27 cellular contexts compared by ENCODE assay signal in genomic region chr14:42683690-42684089, GRCh38.
"Had no signal": no experiment of that assay in that cellular context is flagged by ENCODE, and none has a peak within 500 bp of the region (broad histone marks: within the 10 kb centered on the region; RNA-seq: fewer than 3 reads in every experiment).

No MANE protein-coding gene starts in this region.

- H3K4me3 ChIP-seq: colonic mucosa, dorsolateral prefrontal cortex, esophagus muscularis mucosa, hepatocyte, left ventricle myocardium inferior, spleen, testis, upper lobe of left lung had no signal

- H3K9me3 ChIP-seq: colonic mucosa, esophagus muscularis mucosa, left ventricle myocardium inferior, testis, upper lobe of left lung had no signal

- H3K9me3 Mint-ChIP-seq: activated naive CD8-positive, alpha-beta T cell treated with anti-CD3 and anti-CD28 coated beads for 36 hours had no signal

- H3K27me3 ChIP-seq: colonic mucosa, dorsolateral prefrontal cortex, esophagus muscularis mucosa, hepatocyte, spleen, testis, upper lobe of left lung had no signal

- H3K27ac Mint-ChIP-seq: activated naive CD8-positive, alpha-beta T cell treated with anti-CD3 and anti-CD28 coated beads for 36 hours; activated T-cell treated with anti-CD3 and anti-CD28 coated beads, Interleukin-2, amount 50 U/mL, for 24 hours; activated T-helper 2 cell treated with anti-CD3 and anti-CD28 coated beads, Interferon-gamma antibody, Interleukin-2, Interleukin-4, amounts not matched to agents 10 μg/mL and 5 μg/mL and 100 μg/mL, durations not matched to agents 14 hours and 24 hours and 36 hours; effector memory CD8-positive, alpha-beta T cell; immature natural killer cell; naive thymus-derived CD8-positive, alpha-beta T cell; progenitor cell of endocrine pancreas; T-helper 1 cell treated with Interleukin-12 subunit alpha and Interleukin-12 subunit beta and Interleukin-4 antibody, amounts not matched to agents 30 μg/mL and 1 μg/mL, for 36 hours; WTC11 had no signal

- H3K27ac ChIP-seq: colonic mucosa, dorsolateral prefrontal cortex, esophagus muscularis mucosa, hepatocyte, left ventricle myocardium inferior, spleen, testis, upper lobe of left lung had no signal

- H3K36me3 ChIP-seq: colonic mucosa, esophagus muscularis mucosa, left ventricle myocardium inferior, spleen, upper lobe of left lung had no signal

- H3K4me1 ChIP-seq: colonic mucosa, esophagus muscularis mucosa, left ventricle myocardium inferior, spleen, testis, upper lobe of left lung had no signal

- H3K36me3 Mint-ChIP-seq: activated naive CD8-positive, alpha-beta T cell treated with anti-CD3 and anti-CD28 coated beads for 36 hours; naive thymus-derived CD8-positive, alpha-beta T cell; WTC11 had no signal

- H2AFZ ChIP-seq: hepatocyte had no signal

- ATAC-seq: effector memory CD8-positive, alpha-beta T cell; naive thymus-derived CD8-positive, alpha-beta T cell; WTC11 had no signal

- H3K4me1 Mint-ChIP-seq: activated naive CD8-positive, alpha-beta T cell treated with anti-CD3 and anti-CD28 coated beads for 36 hours; immature natural killer cell; naive thymus-derived CD8-positive, alpha-beta T cell had no signal

- H3K27me3 Mint-ChIP-seq: activated naive CD8-positive, alpha-beta T cell treated with anti-CD3 and anti-CD28 coated beads for 36 hours; activated T-cell treated with anti-CD3 and anti-CD28 coated beads, Interleukin-2, amount 50 U/mL, for 24 hours; effector memory CD8-positive, alpha-beta T cell; naive thymus-derived CD8-positive, alpha-beta T cell; progenitor cell of endocrine pancreas had no signal

- H3K4me2 ChIP-seq: hepatocyte had no signal

- H3K4me3 Mint-ChIP-seq: activated naive CD8-positive, alpha-beta T cell treated with anti-CD3 and anti-CD28 coated beads for 36 hours; activated T-cell treated with anti-CD3 and anti-CD28 coated beads, Interleukin-2, amount 50 U/mL, for 24 hours; effector memory CD8-positive, alpha-beta T cell; immature natural killer cell; naive thymus-derived CD8-positive, alpha-beta T cell; T-helper 1 cell treated with Interleukin-12 subunit alpha and Interleukin-12 subunit beta and Interleukin-4 antibody, amounts not matched to agents 30 μg/mL and 1 μg/mL, for 36 hours; WTC11 had no signal

- H3K79me2 ChIP-seq: hepatocyte had no signal

- DNase-seq: activated CD4-positive, alpha-beta T cell treated with anti-CD3 and anti-CD28 coated beads, Interleukin-2, amount 50 U/mL, for 4 hours; activated CD8-positive, alpha-beta memory T cell treated with anti-CD3 and anti-CD28 coated beads for 24 hours; activated CD8-positive, alpha-beta memory T cell treated with anti-CD3 and anti-CD28 coated beads, Interleukin-2, amount 50 U/mL, for 4 hours; activated naive CD4-positive, alpha-beta T cell; activated naive CD8-positive, alpha-beta T cell treated with anti-CD3 and anti-CD28 coated beads for 36 hours; activated T-cell treated with anti-CD3 and anti-CD28 coated beads, Interleukin-2, amount 50 U/mL, for 24 hours; amniotic stem cell; colonic mucosa; dorsolateral prefrontal cortex; effector memory CD8-positive, alpha-beta T cell; glutamatergic neuron; immature natural killer cell; left ventricle myocardium inferior; naive thymus-derived CD8-positive, alpha-beta T cell; retina; spleen; stimulated activated CD4-positive, alpha-beta T cell treated with anti-CD3 and anti-CD28 coated beads, Interleukin-4, amount 100 ng/mL, for 1 hour; stimulated activated naive CD4-positive, alpha-beta T cell; T1000; testis; upper lobe of left lung had no signal
